In the genomic region with DNA sequence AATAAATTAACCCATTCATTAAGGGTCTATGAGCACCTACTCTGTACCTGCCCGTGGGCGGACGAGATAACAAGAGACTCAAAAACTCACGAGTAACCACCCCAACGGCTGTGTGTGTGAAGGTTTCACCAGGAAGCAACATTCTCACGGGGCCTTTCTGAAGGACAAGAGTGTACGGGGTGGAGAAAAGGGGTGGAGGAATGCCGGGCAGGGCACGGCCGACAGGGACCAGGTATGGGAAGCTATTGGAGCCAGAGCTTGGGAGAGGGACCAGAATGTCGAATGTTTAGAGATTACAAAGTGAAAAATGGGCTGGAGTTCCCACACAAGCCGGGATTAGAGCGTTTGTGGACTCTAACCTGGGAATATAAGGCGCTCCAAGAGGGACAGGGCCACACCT, we compare ENCODE assay signal across 9 cellular contexts. TPM values are rescaled to one million over a fixed set of nuclear protein-coding genes. Genes with fewer than 3 reads are reported as not detected.
A peak's percentile ranks its signal among the peaks of the same experiment; 100 is the strongest.
DNase-seq lines count a peak whose midpoint lies in the region; ATAC-seq, FAIRE-seq and TF ChIP-seq lines count a peak whose summit lies in the region.
"Had no signal": no experiment of that assay in that cellular context is flagged by ENCODE, and none has a peak within 500 bp of the region (broad histone marks: within the 10 kb centered on the region; RNA-seq: fewer than 3 reads in every experiment).

No MANE protein-coding gene starts in this region.

- POLR2A ChIA-PET in PC-3 (lab: Charles Lee; ENCODE audit: unreplicated experiment), result interaction anchor here (0.6 kb wide), 1 partner anchor 85 kb away, joined by 3 read pairs; no protein-coding TSS in a partner anchor

- H2AFZ ChIP-seq in DND-41 (ENCODE audit: low read depth, low read length) (no peak overlapping the region), PC-3 (ENCODE audit: low read length) (no peak overlapping the region)

- TF ChIP-seq CTCF in DND-41 (IDR thresholded peaks at IDR 0.05; ENCODE audit: borderline replicate concordance, extremely low read depth, low read length, poor library complexity, severe bottlenecking) (no peak), PC-3 (conservative IDR thresholded peaks at IDR 0.05; ENCODE audit: low read depth, low read length) (no peak), epithelial cell of esophagus (IDR thresholded peaks at IDR 0.05; ENCODE audit: insufficient read depth, low read depth, low read length, missing control alignments) (no peak), pancreas (IDR thresholded peaks at IDR 0.05) (no peak), GM13976 (IDR thresholded peaks at IDR 0.05; ENCODE audit: borderline replicate concordance, control extremely low read depth, extremely low read depth, insufficient read depth, missing control alignments) (no peak)

- in situ Hi-C loops in GM13976 (cut with MboI; ENCODE audit: low sequenced_read_pairs, unreplicated experiment), result no loop called here

- 4 to 6% methylated on average over 14 of the region's 14 CpGs for WGBS in pancreas, 2 donors

- no TSS peak for BruUV-seq in PC-3 (replicated peaks; lab: Mats Ljungman, UMichigan)

- H3K4me2 ChIP-seq in DND-41 (ENCODE audit: insufficient read depth, low read length), result peak overlapping the region; percentile 86
- peak overlapping the region; percentile 81 for H3K4me2 ChIP-seq in PC-3 (ENCODE audit: low read length)

- H3K9me3 ChIP-seq in DND-41 (ENCODE audit: insufficient read depth, low read length, severe bottlenecking) (no peaks in the 10 kb centered on the region), PC-3 (ENCODE audit: low read length) (no peaks in the 10 kb centered on the region), pancreas (no peaks in the 10 kb centered on the region)

- ATAC-seq in DND-41 (ENCODE audit: insufficient read depth, low read depth), result no peak
- no peak for ATAC-seq in PC-3
- ATAC-seq in pancreas, result peak in 3 of 4 donors; percentile 9 to 40 (median 18)
- ATAC-seq in HG03354 (IDR thresholded peaks at IDR 0.05; ENCODE audit: poor library complexity, severe bottlenecking, unreplicated experiment), result no peak

- peaks cover 59% of the 10 kb centered on the region for H3K79me2 ChIP-seq in DND-41 (ENCODE audit: insufficient read depth, low read length)
- H3K79me2 ChIP-seq in PC-3 (ENCODE audit: low read length), result peaks cover 59% of the 10 kb centered on the region

- H3K4me3 ChIP-seq in DND-41 (ENCODE audit: low read depth in 1 of 2, low read length in 2 of 2), result peak overlapping the region; percentile 89 to 95; a peak in 3 of 4 replicates
- peak overlapping the region; percentile 83 for H3K4me3 ChIP-seq in PC-3 (ENCODE audit: low read length)
- peak overlapping the region; percentile 89 for H3K4me3 ChIP-seq in epithelial cell of esophagus (ENCODE audit: low read length)
- peak overlapping the region in 3 of 4 donors; percentile 53 to 77 (median 67) for H3K4me3 ChIP-seq in pancreas

- FAIRE-seq in pancreas (lab: Jason Lieb, UNC), result no peak

- H3K9ac ChIP-seq in DND-41 (ENCODE audit: low read depth, low read length) (peak overlapping the region; percentile 82; the same call in 1 of the 2 replicates), PC-3 (ENCODE audit: low read length) (peak overlapping the region; percentile 65; the same call in 1 of the 2 replicates)

- H4K20me1 ChIP-seq in DND-41 (ENCODE audit: insufficient read depth, low read length), result peaks cover 34% of the 10 kb centered on the region
- H4K20me1 ChIP-seq in PC-3 (ENCODE audit: low read length), result peaks cover 41% of the 10 kb centered on the region

- no peaks in the 10 kb centered on the region for H3F3A ChIP-seq in PC-3 (ENCODE audit: low read length, unreplicated experiment)

- CTCF ChIA-PET in PC-3 (lab: Charles Lee), result interaction anchor here (0.9 kb wide), 1 partner anchor 93 kb away, joined by 3 read pairs; no protein-coding TSS in a partner anchor

- intact Hi-C loops in PC-3 (cut with micrococcal nuclease), result loop anchor here (10.0 kb wide), 1 partner anchor 197 kb away; the partner anchor contains the start of gene ALDH3B1
- intact Hi-C loops in pancreas (cut with DNase I), result no loop called here

- no peak overlapping the region for H3K27ac ChIP-seq in DND-41 (ENCODE audit: low read length)
- no peak overlapping the region for H3K27ac ChIP-seq in PC-3 (ENCODE audit: low read length)
- H3K27ac ChIP-seq in pancreas, result peak overlapping the region in 3 of 4 donors; percentile 3 to 99 (median 22)

- H3K4me1 ChIP-seq in DND-41 (ENCODE audit: insufficient read depth, low read length), result peaks cover 41% of the 10 kb centered on the region
- H3K4me1 ChIP-seq in PC-3 (ENCODE audit: insufficient read depth, low read length), result peaks cover 16% of the 10 kb centered on the region
- H3K4me1 ChIP-seq in pancreas, result peaks cover 6 to 19% (median 9%) of the 10 kb centered on the region in 3 donors

- H3K36me3 ChIP-seq in DND-41 (ENCODE audit: insufficient read depth, low read length) (no peaks in the 10 kb centered on the region; the same call in 1 of the 2 replicates), PC-3 (ENCODE audit: low read depth, low read length) (no peaks in the 10 kb centered on the region), pancreas (no peaks in the 10 kb centered on the region)

- DNase-seq in DND-41 (no peak), PC-3 (peak; percentile 37), epithelial cell of esophagus (ENCODE audit: low read depth) (peak; percentile 30), pancreas (peak in 3 of 6 donors; percentile 41 to 62 (median 46)), globus pallidus (ENCODE audit: low spot score) (no peak), GM13976 (ENCODE audit: low spot score) (no peak), 8988T (no peak)
- DNase-seq: stimulated activated CD4-positive, alpha-beta T cell treated with anti-CD3 and anti-CD28 coated beads, Interleukin-15, amount 100 ng/mL, for 24 hours had no signal

- H3K27me3 ChIP-seq in DND-41 (ENCODE audit: insufficient read depth, low read length, poor library complexity), result no peaks in the 10 kb centered on the region
- H3K27me3 ChIP-seq in PC-3 (ENCODE audit: low read length), result no peaks in the 10 kb centered on the region
- no peaks in the 10 kb centered on the region for H3K27me3 ChIP-seq in pancreas

- no peaks in the 10 kb centered on the region for H3K9me2 ChIP-seq in PC-3 (replicated peaks; ENCODE audit: low read length)

RNA-seq across cellular contexts. Expression of gene KMT5B, which starts 1.6 kb away (rescaled TPM):
- total RNA-seq in PC-3 (2014; rRNA removed), result 17.5 and 19.0 TPM in 2 replicates
- total RNA-seq in pancreas, result 10 to 100 TPM; 21.7 to 30.8 (median 23.2) TPM
- polyA plus RNA-seq in pancreas, result 10 to 100 TPM; 12.8 to 19.3 TPM

Comparison
In these comparisons a context has a peak if more than half of its experiments do, and no peak if none do; other contexts are left out.
1. ATAC-seq: peak in pancreas (3 of 4); none in DND-41 (single experiment), PC-3 (single experiment) and HG03354 (single experiment).
2. DNase-seq: peak in PC-3 (single experiment) and epithelial cell of esophagus (single experiment); none in DND-41 (single experiment), globus pallidus (single experiment), GM13976 (single experiment) and 8988T (single experiment).
3. H3K27ac ChIP-seq: peak in pancreas (3 of 4); none in DND-41 (single experiment) and PC-3 (single experiment).
4. Peak in every context shown above with its lines, with median percentiles within 50 percentile points of each other: H3K4me3 ChIP-seq.